ENCODE assay signal across 12 cellular contexts in the genomic region with DNA sequence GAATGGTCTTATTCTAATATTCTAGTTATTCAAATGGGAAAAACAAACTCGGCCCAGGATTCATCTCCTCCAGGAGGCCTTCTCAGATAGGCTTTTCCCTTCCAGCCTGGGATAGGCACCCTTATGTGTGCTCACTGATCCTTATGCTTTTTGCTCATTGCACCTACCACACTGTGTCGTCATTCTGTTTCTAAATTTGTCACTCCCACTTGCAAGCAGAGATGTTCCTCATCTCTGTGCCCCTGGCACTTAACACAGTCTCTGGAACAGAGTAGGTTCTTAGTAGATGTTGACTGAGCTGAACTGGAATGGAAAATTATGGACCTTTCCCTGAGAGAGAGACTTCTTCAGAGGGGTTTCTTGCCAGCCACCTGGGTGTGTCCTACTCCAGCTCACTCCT. TPM values are rescaled to one million over a fixed set of nuclear protein-coding genes. Genes with fewer than 3 reads are reported as not detected.
A peak's percentile ranks its signal among the peaks of the same experiment; 100 is the strongest.
DNase-seq lines count a peak whose midpoint lies in the region; ATAC-seq and TF ChIP-seq lines count a peak whose summit lies in the region.
"Had no signal": no experiment of that assay in that cellular context is flagged by ENCODE, and none has a peak within 500 bp of the region (broad histone marks: within the 10 kb centered on the region; RNA-seq: fewer than 3 reads in every experiment).

No MANE protein-coding gene starts in this region.

- intact Hi-C loops in CD8-positive, alpha-beta T cell (cut with DNase I, micrococcal nuclease), result no loop called here
- intact Hi-C loops in activated CD8-positive, alpha-beta T cell treated with anti-CD3 and anti-CD28 coated beads for 36 hours (cut with micrococcal nuclease), result no loop called here

- no peaks in the 10 kb centered on the region for H3K36me3 ChIP-seq in CD8-positive, alpha-beta T cell (ENCODE audit: insufficient read depth, low read length)
- no peaks in the 10 kb centered on the region for H3K36me3 ChIP-seq in KMS-11 (ENCODE audit: insufficient read depth)
- H3K36me3 ChIP-seq: gastroesophageal sphincter had no signal

- no peaks in the 10 kb centered on the region for H3K79me2 ChIP-seq in KMS-11 (ENCODE audit: insufficient read depth, low read depth)

- H3K27me3 ChIP-seq in CD8-positive, alpha-beta T cell (ENCODE audit: insufficient read depth, low read length), result no peaks in the 10 kb centered on the region
- no peaks in the 10 kb centered on the region for H3K27me3 ChIP-seq in KMS-11 (ENCODE audit: insufficient read depth, low read depth)

- peak overlapping the region; percentile 58; the same call in 1 of the 2 replicates for H3K9ac ChIP-seq in KMS-11

- no peak overlapping the region for H3K27ac ChIP-seq in CD8-positive, alpha-beta T cell (ENCODE audit: low read depth, low read length)
- H3K27ac ChIP-seq in KMS-11, result 0 out of 2 replicates have a peak overlapping the region, but pooled peaks have one; percentile 79
- H3K27ac ChIP-seq: gastroesophageal sphincter had no signal

- no peak for TF ChIP-seq CTCF in CD8-positive, alpha-beta T cell (IDR thresholded peaks at IDR 0.05)
- no peak for TF ChIP-seq CTCF in KMS-11 (conservative IDR thresholded peaks at IDR 0.05; ENCODE audit: low read depth, low read length)
- TF ChIP-seq CTCF in activated CD8-positive, alpha-beta T cell treated with anti-CD3 and anti-CD28 coated beads for 36 hours (IDR thresholded peaks at IDR 0.05), result no peak

- CTCF ChIA-PET in CD8-positive, alpha-beta T cell (lab: Charles Lee), result interaction anchor here (0.8 to 7.2 kb wide), 13 partner anchors 8 to 53 kb away, joined by 3 to 42 read pairs (median 3); partner anchors contain the start of genes B2M, PATL2, SPG11 and TRIM69
- CTCF ChIA-PET in activated CD8-positive, alpha-beta T cell treated with anti-CD3 and anti-CD28 coated beads for 36 hours (lab: Charles Lee), result interaction anchor here (0.8 to 3.0 kb wide), 7 partner anchors 10 to 56 kb away, joined by 3 to 12 read pairs (median 7); partner anchors contain the start of genes B2M, PATL2 and SPG11

- peaks cover 89% of the 10 kb centered on the region for H3K4me1 Mint-ChIP-seq in CD8-positive, alpha-beta T cell (ENCODE audit: low read depth)
- H3K4me1 Mint-ChIP-seq in activated CD8-positive, alpha-beta T cell treated with anti-CD3 and anti-CD28 coated beads for 36 hours (ENCODE audit: low read depth), result peaks cover 78% of the 10 kb centered on the region
- peaks cover 56 to 87% (median 76%) of the 10 kb centered on the region in 3 donors for H3K4me1 Mint-ChIP-seq in naive B cell

- no peaks in the 10 kb centered on the region for H3K27me3 Mint-ChIP-seq in CD8-positive, alpha-beta T cell (ENCODE audit: low read depth)
- H3K27me3 Mint-ChIP-seq in activated CD8-positive, alpha-beta T cell treated with anti-CD3 and anti-CD28 coated beads for 36 hours, result no peaks in the 10 kb centered on the region
- no peaks in the 10 kb centered on the region for H3K27me3 Mint-ChIP-seq in naive B cell

- H3K4me3 Mint-ChIP-seq in CD8-positive, alpha-beta T cell, result peak overlapping the region; percentile 61
- peak overlapping the region; percentile 31 for H3K4me3 Mint-ChIP-seq in activated CD8-positive, alpha-beta T cell treated with anti-CD3 and anti-CD28 coated beads for 36 hours
- peak overlapping the region; percentile 36 to 82 (median 76) for H3K4me3 Mint-ChIP-seq in naive B cell

- H3K9me3 Mint-ChIP-seq in CD8-positive, alpha-beta T cell, result peaks cover 33% of the 10 kb centered on the region
- H3K9me3 Mint-ChIP-seq in activated CD8-positive, alpha-beta T cell treated with anti-CD3 and anti-CD28 coated beads for 36 hours, result peaks cover 13% of the 10 kb centered on the region
- peaks cover 11 to 40% (median 28%) of the 10 kb centered on the region in 7 donors for H3K9me3 Mint-ChIP-seq in naive B cell

- no peak for DNase-seq in CD8-positive, alpha-beta T cell
- DNase-seq in activated CD8-positive, alpha-beta T cell treated with anti-CD3 and anti-CD28 coated beads for 36 hours, result no peak
- no peak for DNase-seq in naive B cell
- DNase-seq in T-helper 9 cell, result no peak
- no peak for DNase-seq in NCI-H226
- DNase-seq: islet precursor cell; NCI-H2081; stimulated activated CD4-positive, alpha-beta T cell treated with anti-CD3 and anti-CD28 coated beads, Interleukin-4, amount 100 ng/mL, for 24 hours had no signal

- H3K4me3 ChIP-seq in CD8-positive, alpha-beta T cell (ENCODE audit: low read depth, low read length), result peak overlapping the region; percentile 27
- no peak overlapping the region for H3K4me3 ChIP-seq in KMS-11 (IDR thresholded peaks at IDR 0.05; ENCODE audit: insufficient read depth, low read depth, low read length)
- H3K4me3 ChIP-seq: gastroesophageal sphincter had no signal

- H3K9me3 ChIP-seq in CD8-positive, alpha-beta T cell (ENCODE audit: low read length), result no peaks in the 10 kb centered on the region
- H3K9me3 ChIP-seq: gastroesophageal sphincter had no signal

- no peak for ATAC-seq in CD8-positive, alpha-beta T cell
- ATAC-seq in activated CD8-positive, alpha-beta T cell treated with anti-CD3 and anti-CD28 coated beads for 36 hours, result peak; percentile 40
- ATAC-seq in naive B cell (ENCODE audit: low read depth in 2 of 2) (no peak), GM18858 (IDR thresholded peaks at IDR 0.05; ENCODE audit: unreplicated experiment) (no peak), HG03139 (IDR thresholded peaks at IDR 0.05; ENCODE audit: unreplicated experiment) (no peak)
- ATAC-seq: gastroesophageal sphincter had no signal

- peak overlapping the region; percentile 72; the same call in 1 of the 2 replicates for H2AFZ ChIP-seq in KMS-11 (ENCODE audit: low read depth)

- peaks cover 57% of the 10 kb centered on the region for H3K36me3 Mint-ChIP-seq in CD8-positive, alpha-beta T cell
- peaks cover 11% of the 10 kb centered on the region for H3K36me3 Mint-ChIP-seq in activated CD8-positive, alpha-beta T cell treated with anti-CD3 and anti-CD28 coated beads for 36 hours (ENCODE audit: low read depth)
- peaks cover 20 to 34% of the 10 kb centered on the region in 2 donors for H3K36me3 Mint-ChIP-seq in naive B cell

- peaks cover 75% of the 10 kb centered on the region for H3K4me1 ChIP-seq in CD8-positive, alpha-beta T cell (ENCODE audit: insufficient read depth, low read length)
- H3K4me1 ChIP-seq in KMS-11 (ENCODE audit: low read depth, poor library complexity, severe bottlenecking), result peaks cover 42% of the 10 kb centered on the region

- H4K20me1 ChIP-seq in KMS-11 (ENCODE audit: insufficient read depth), result no peaks in the 10 kb centered on the region

- H3K4me2 ChIP-seq in KMS-11, result peak overlapping the region; percentile 60

- H3K27ac Mint-ChIP-seq in CD8-positive, alpha-beta T cell, result peak overlapping the region; percentile 88
- H3K27ac Mint-ChIP-seq in activated CD8-positive, alpha-beta T cell treated with anti-CD3 and anti-CD28 coated beads for 36 hours, result peak overlapping the region; percentile 90
- H3K27ac Mint-ChIP-seq in naive B cell, result peak overlapping the region in 5 of 6 donors; percentile 89 to 94 (median 92)

- POLR2A ChIA-PET in CD8-positive, alpha-beta T cell (lab: Charles Lee), result interaction anchor here (1.4 to 35.7 kb wide), 4 partner anchors 8 to 106 kb away, joined by 3 to 1993 read pairs (median 88); partner anchors contain the start of genes B2M, PATL2 and SPG11
- POLR2A ChIA-PET in activated CD8-positive, alpha-beta T cell treated with anti-CD3 and anti-CD28 coated beads for 36 hours (lab: Charles Lee), result interaction anchor here (0.8 to 39.8 kb wide), 5 partner anchors 8 to 39 kb away, joined by 3 to 1862 read pairs (median 9); partner anchors contain the start of genes B2M, PATL2, SPG11 and TRIM69

RNA-seq across cellular contexts. Expression of gene SPG11, which starts 18.7 kb away (rescaled TPM):
- 10 to 100 TPM; 41.9 to 42.4 TPM for total RNA-seq in CD8-positive, alpha-beta T cell
- 10 to 100 TPM; 68.6 to 71.5 TPM for total RNA-seq in activated CD8-positive, alpha-beta T cell treated with anti-CD3 and anti-CD28 coated beads for 36 hours
- 10 to 100 TPM; 19.7 to 70.0 (median 53.0) TPM for polyA plus RNA-seq in naive B cell (ENCODE audit: low read depth in 6 of 6)

RNA-seq across cellular contexts. Expression of gene PATL2, which starts 28.9 kb away (rescaled TPM):
- 10 to 100 TPM; 32.8 to 35.7 TPM for total RNA-seq in CD8-positive, alpha-beta T cell
- total RNA-seq in activated CD8-positive, alpha-beta T cell treated with anti-CD3 and anti-CD28 coated beads for 36 hours, result 10 to 100 TPM; 16.1 to 17.8 TPM
- 10 to 100 TPM in 5 of 6 donors, 1 to 10 TPM in 1; 9.3 to 28.6 (median 20.2) TPM for polyA plus RNA-seq in naive B cell (ENCODE audit: low read depth in 6 of 6)

RNA-seq across cellular contexts. Expression of gene B2M, which starts 29.1 kb away (rescaled TPM):
- total RNA-seq in CD8-positive, alpha-beta T cell, result 1,000 to 10,000 TPM; 4,250 to 4,545 TPM
- 1,000 to 10,000 TPM; 4,476 to 4,587 TPM for total RNA-seq in activated CD8-positive, alpha-beta T cell treated with anti-CD3 and anti-CD28 coated beads for 36 hours
- over 10,000 TPM; 15,630 to 30,116 (median 21,556) TPM for polyA plus RNA-seq in naive B cell (ENCODE audit: low read depth in 6 of 6)

RNA-seq across cellular contexts. Expression of gene TRIM69, which starts 54.1 kb away (rescaled TPM):
- total RNA-seq in CD8-positive, alpha-beta T cell, result 1 to 10 TPM; 9.5 to 9.7 TPM
- 10 to 100 TPM; 59.8 to 63.5 TPM for total RNA-seq in activated CD8-positive, alpha-beta T cell treated with anti-CD3 and anti-CD28 coated beads for 36 hours
- 10 to 100 TPM in 5 of 6 donors, 1 to 10 TPM in 1; 9.4 to 22.4 (median 18.1) TPM for polyA plus RNA-seq in naive B cell (ENCODE audit: low read depth in 6 of 6)
